8 cellular contexts compared by ENCODE assay signal in genomic region chr18:25503567-25504081, GRCh38.
A peak's percentile ranks its signal among the peaks of the same experiment; 100 is the strongest.
DNase-seq lines count a peak whose midpoint lies in the region; ATAC-seq and TF ChIP-seq lines count a peak whose summit lies in the region.

No MANE protein-coding gene starts in this region.

- H3K4me3 Mint-ChIP-seq in progenitor cell of endocrine pancreas (ENCODE audit: low read depth) = peak overlapping the region; percentile 59

- intact Hi-C loops in ascending aorta (cut with DNase I) = loop anchor here (1.0 to 5.0 kb wide), 3 partner anchors 36 to 271 kb away; partner anchors contain the start of gene ZNF521

- TF ChIP-seq CTCF in AG04449 (IDR thresholded peaks at IDR 0.05; ENCODE audit: insufficient read depth, low read length, missing control alignments) (no peak), ascending aorta (IDR thresholded peaks at IDR 0.05) (no peak), right atrium auricular region (IDR thresholded peaks at IDR 0.05) (no peak), progenitor cell of endocrine pancreas (IDR thresholded peaks at IDR 0.05; ENCODE audit: unreplicated experiment) (no peak)

- H3K36me3 ChIP-seq in ascending aorta = no peaks in the 10 kb centered on the region
- H3K36me3 ChIP-seq in right atrium auricular region = no peaks in the 10 kb centered on the region

- no peaks in the 10 kb centered on the region for H3K36me3 Mint-ChIP-seq in progenitor cell of endocrine pancreas (ENCODE audit: insufficient read depth)

- peaks cover 5% of the 10 kb centered on the region for H3K4me1 Mint-ChIP-seq in progenitor cell of endocrine pancreas (ENCODE audit: low read depth)

- peaks cover 3% of the 10 kb centered on the region for H3K9me3 Mint-ChIP-seq in progenitor cell of endocrine pancreas (ENCODE audit: low read depth)

- H3K4me1 ChIP-seq in ascending aorta (peaks cover 0 to 2% of the 10 kb centered on the region in 2 donors), right atrium auricular region (no peaks in the 10 kb centered on the region)

- H3K9me3 ChIP-seq in ascending aorta = no peaks in the 10 kb centered on the region
- no peaks in the 10 kb centered on the region for H3K9me3 ChIP-seq in right atrium auricular region

- H3K4me3 ChIP-seq in AG04449 (ENCODE audit: low read depth, low read length) = peak overlapping the region; percentile 54
- H3K4me3 ChIP-seq in ascending aorta = peak overlapping the region; percentile 46
- H3K4me3 ChIP-seq in right atrium auricular region = peak overlapping the region; percentile 42 to 48

- no peaks in the 10 kb centered on the region for H3K27me3 ChIP-seq in ascending aorta
- no peaks in the 10 kb centered on the region for H3K27me3 ChIP-seq in right atrium auricular region

- no peaks in the 10 kb centered on the region for H3K27me3 Mint-ChIP-seq in progenitor cell of endocrine pancreas

- CTCF ChIA-PET in AG04449 (lab: Yijun Ruan, JAX) = interaction anchor here (0.7 kb wide), 1 partner anchor 330 kb away, joined by 3 read pairs; no protein-coding TSS in a partner anchor

- peak overlapping the region; percentile 60 for H3K27ac Mint-ChIP-seq in progenitor cell of endocrine pancreas

- POLR2A ChIA-PET in AG04449 (lab: Yijun Ruan, JAX) = no interaction called here

- H3K27ac ChIP-seq in ascending aorta (no peak overlapping the region), right atrium auricular region (peak overlapping the region; percentile 31 to 41)

- ATAC-seq in HG02678 (IDR thresholded peaks at IDR 0.05; ENCODE audit: unreplicated experiment) = no peak

- DNase-seq in AG04449 (ENCODE audit: low read depth, low spot score) (peak; percentile 5), LHCN-M2 (ENCODE audit: low read depth) (peak; percentile 88), ascending aorta (ENCODE audit: low spot score in 2 of 2) (peak in 1 of 2 donors; percentile 84), right atrium auricular region (ENCODE audit: low spot score) (peak; percentile 77), progenitor cell of endocrine pancreas (ENCODE audit: low spot score, unreplicated experiment) (no peak), NCI-H1092 (lab: John Stamatoyannopoulos, UW) (no peak)
- no peak for DNase-seq in activated T-cell treated with anti-CD3 and anti-CD28 coated beads, Interleukin-2, amount 50 U/mL, for 1 hour

Comparison
In these comparisons a context has a peak if more than half of its experiments do, and no peak if none do; other contexts are left out.
1. DNase-seq: peak in AG04449 (single experiment), LHCN-M2 (single experiment) and right atrium auricular region (single experiment); none in progenitor cell of endocrine pancreas (single experiment), activated T-cell treated with anti-CD3 and anti-CD28 coated beads, Interleukin-2, amount 50 U/mL, for 1 hour (single experiment) and NCI-H1092 (single experiment).
2. H3K27ac ChIP-seq: peak in right atrium auricular region (2 of 2); none in ascending aorta (0 of 2).
3. Peak in every context shown above with its lines, with median percentiles within 50 percentile points of each other: H3K4me3 ChIP-seq.